ENCODE assay signal across 7 cellular contexts in genomic region chr7:40117199-40117598, GRCh38. TPM values are rescaled to one million over a fixed set of nuclear protein-coding genes. Genes with fewer than 3 reads are reported as not detected.
DNase-seq lines count a peak whose midpoint lies in the region; ATAC-seq and TF ChIP-seq lines count a peak whose summit lies in the region.
"Not testable (repeated sequence)": the region's sequence is repeated elsewhere in the genome, so short reads cannot be mapped to it uniquely, and the experiment has no call there.

No MANE protein-coding gene starts in this region.

- not testable (repeated sequence) for H3F3A ChIP-seq in PC-3 (ENCODE audit: low read length, unreplicated experiment)

- not testable (repeated sequence) for H3K36me3 Mint-ChIP-seq in endothelial cell (ENCODE audit: low read depth, unreplicated experiment)

- peak overlapping the region; percentile 77 for H3K27ac ChIP-seq in HCT116 (ENCODE audit: low read depth, low read length)
- H3K27ac ChIP-seq in HUES64 (ENCODE audit: low read depth, low read length) = 0 out of 2 replicates have a peak overlapping the region, but pooled peaks have one; percentile 21
- 0 out of 2 replicates have a peak overlapping the region, but pooled peaks have one; percentile 8 for H3K27ac ChIP-seq in PC-3 (ENCODE audit: low read length)

- not testable (repeated sequence) for H3K79me2 ChIP-seq in HCT116 (ENCODE audit: insufficient read depth, low read length); PC-3 (ENCODE audit: low read length)

- TF ChIP-seq CTCF in HCT116 (IDR thresholded peaks at IDR 0.05 in 2 of 3, conservative IDR thresholded peaks at IDR 0.05 in 1 of 3; ENCODE audit: borderline replicate concordance in 1 of 3, insufficient read depth in 1 of 3, low read depth in 2 of 3, low read length in 2 of 3); PC-3 (conservative IDR thresholded peaks at IDR 0.05; ENCODE audit: low read depth, low read length); endothelial cell (IDR thresholded peaks at IDR 0.05; ENCODE audit: unreplicated experiment): not testable (repeated sequence)

- TF ChIP-seq RAD21 in HCT116 (IDR thresholded peaks at IDR 0.05; ENCODE audit: low read depth) = not testable (repeated sequence)

- intact Hi-C loops in HCT116 (cut with micrococcal nuclease); PC-3 (cut with micrococcal nuclease): not testable (repeated sequence)

- H3K4me1 Mint-ChIP-seq in endothelial cell (ENCODE audit: unreplicated experiment) = peaks cover 16% of the 10 kb centered on the region

- H3K27ac Mint-ChIP-seq in endothelial cell (ENCODE audit: unreplicated experiment) = peak overlapping the region; percentile 8

- H3K4me1 ChIP-seq in HCT116 (ENCODE audit: control insufficient read depth in 1 of 2, insufficient read depth in 2 of 2, low read length in 2 of 2) = peaks cover 17 to 43% of the 10 kb centered on the region in 2 experiments
- not testable (repeated sequence) for H3K4me1 ChIP-seq in HUES64 (ENCODE audit: insufficient read depth, low read length)
- peaks cover 14% of the 10 kb centered on the region for H3K4me1 ChIP-seq in PC-3 (ENCODE audit: insufficient read depth, low read length)

- RAD21 ChIA-PET in HCT116 (lab: Charles Lee; ENCODE audit: low non-redundant PET in 1 of 2, low total read pairs in 2 of 2, uncharacterized antibody in 2 of 2, unreplicated experiment in 2 of 2) = not testable (repeated sequence)

- WGBS in HUES64 = 90% methylated on average over 7 of the region's 9 CpGs

- H3K27me3 Mint-ChIP-seq in endothelial cell (ENCODE audit: unreplicated experiment) = not testable (repeated sequence)

- not testable (repeated sequence) for TF ChIP-seq POLR2A in HCT116 (IDR thresholded peaks at IDR 0.05; ENCODE audit: borderline replicate concordance, extremely low read depth, insufficient read depth, insufficient read length)

- H3K9me3 Mint-ChIP-seq in endothelial cell (ENCODE audit: unreplicated experiment) = not testable (repeated sequence)

- not testable (repeated sequence) for H3K9me3 ChIP-seq in HCT116 (ENCODE audit: control insufficient read depth in 1 of 2, insufficient read depth in 1 of 2, low read depth in 1 of 2, low read length in 2 of 2); HUES64 (ENCODE audit: insufficient read depth, low read depth, low read length); PC-3 (ENCODE audit: low read length)

- BruUV-seq in HCT116 (replicated peaks; lab: Mats Ljungman, UMichigan); PC-3 (replicated peaks; lab: Mats Ljungman, UMichigan): not testable (repeated sequence)

- not testable (repeated sequence) for H4K20me1 ChIP-seq in HCT116 (ENCODE audit: insufficient read depth); PC-3 (ENCODE audit: low read length)

- peak overlapping the region; percentile 26 for H3K9ac ChIP-seq in HCT116 (ENCODE audit: low read length)
- H3K9ac ChIP-seq in HUES64 (ENCODE audit: low read depth, low read length); PC-3 (ENCODE audit: low read length): not testable (repeated sequence)

- CTCF ChIA-PET in HCT116 (lab: Charles Lee); PC-3 (lab: Charles Lee): not testable (repeated sequence)

- not testable (repeated sequence) for H2AFZ ChIP-seq in HCT116 (ENCODE audit: low read depth, low read length, poor library complexity, severe bottlenecking); PC-3 (ENCODE audit: low read length)

- not testable (repeated sequence) for H3K9me2 ChIP-seq in HCT116 (ENCODE audit: insufficient read depth); PC-3 (replicated peaks; ENCODE audit: low read length)

- ATAC-seq in HCT116 (peak; percentile 81), PC-3 (peak; percentile 87)

- H3K4me2 ChIP-seq in HCT116 (ENCODE audit: low read length) (peak overlapping the region; percentile 69), PC-3 (ENCODE audit: low read length) (peak overlapping the region; percentile 50)

- not testable (repeated sequence) for H3K27me3 ChIP-seq in HCT116 (ENCODE audit: insufficient read depth, low read length); HUES64 (ENCODE audit: insufficient read depth, low read length); PC-3 (ENCODE audit: low read length)

- POLR2A ChIA-PET in HCT116 (lab: Charles Lee); PC-3 (lab: Charles Lee; ENCODE audit: unreplicated experiment): not testable (repeated sequence)

- not testable (repeated sequence) for H3K36me3 ChIP-seq in HCT116 (ENCODE audit: control insufficient read depth in 1 of 2, insufficient read depth in 2 of 2, low read length in 2 of 2); HUES64 (ENCODE audit: insufficient read depth, low read length); PC-3 (ENCODE audit: low read depth, low read length)

- peak; percentile 13 for DNase-seq in HCT116 (ENCODE audit: low read depth, low spot score)
- peak; percentile 75 for DNase-seq in PC-3
- DNase-seq in amniotic epithelial cell (ENCODE audit: low read depth) = peak; percentile 40
- not testable (repeated sequence) for DNase-seq in endothelial cell (ENCODE audit: low spot score)
- peak; percentile 16 for DNase-seq in glomerular visceral epithelial cell (ENCODE audit: extremely low spot score)
- peak; percentile 45 for DNase-seq in renal cortical epithelial cell (ENCODE audit: low read depth)

- H3K4me3 ChIP-seq in HCT116 (replicated peaks in 1 of 2; ENCODE audit: low read depth in 1 of 2, low read length in 2 of 2) = peak overlapping the region; percentile 0 to 37; a peak in 3 of 4 replicates
- not testable (repeated sequence) for H3K4me3 ChIP-seq in HUES64 (ENCODE audit: low read length); PC-3 (ENCODE audit: low read length)

- H3K4me3 Mint-ChIP-seq in endothelial cell (ENCODE audit: unreplicated experiment) = not testable (repeated sequence)

TF ChIP-seq in HCT116, 20 proteins besides CTCF, POLR2A, EP300 and RAD21:
- TF ChIP-seq EGR1 (IDR thresholded peaks at IDR 0.05; ENCODE audit: low read depth) (peak; percentile 53), SP1 (IDR thresholded peaks at IDR 0.05; ENCODE audit: low read depth) (peak; percentile 60), JUND (IDR thresholded peaks at IDR 0.05) (peak; percentile 52), FOSL1 (IDR thresholded peaks at IDR 0.05; ENCODE audit: low read depth) (peak; percentile 59)

RNA-seq across cellular contexts. Expression of gene MPLKIP, which starts 17.2 kb away (rescaled TPM):
- total RNA-seq in HCT116 (2021; ENCODE audit: unreplicated experiment) = 49.4 TPM
- polyA plus RNA-seq in HCT116 (2012) = 21.0 and 31.1 TPM in 2 replicates
- 34.4 TPM for polyA plus RNA-seq in HUES64 (2013, experiment 1 of 2)
- polyA plus RNA-seq in HUES64 (2013, experiment 2 of 2) = 41.9 TPM
- total RNA-seq in PC-3 (2014; rRNA removed) = 32.2 and 48.7 TPM in 2 replicates
- 25.0 TPM for total RNA-seq in endothelial cell (ENCODE audit: unreplicated experiment)
- 13.2 and 21.3 TPM in 2 replicates for total RNA-seq in renal cortical epithelial cell

RNA-seq across cellular contexts. Expression of gene SUGCT, which starts 17.6 kb away (rescaled TPM):
- total RNA-seq in HCT116 (2021; ENCODE audit: unreplicated experiment) = 4.4 TPM
- polyA plus RNA-seq in HCT116 (2012) = 4.3 and 4.8 TPM in 2 replicates
- polyA plus RNA-seq in HUES64 (2013, experiment 1 of 2) = 2.9 TPM
- 4.9 TPM for polyA plus RNA-seq in HUES64 (2013, experiment 2 of 2)
- total RNA-seq in PC-3 (2014; rRNA removed) = 1.7 and 2.9 TPM in 2 replicates
- total RNA-seq in endothelial cell (ENCODE audit: unreplicated experiment) = 1.6 TPM
- 11.8 and 15.3 TPM in 2 replicates for total RNA-seq in renal cortical epithelial cell

Comparison
In these comparisons a context has a peak if more than half of its experiments do, and no peak if none do; other contexts are left out.
1. H3K27ac ChIP-seq: peak in every context shown above with its lines; median percentile 77 in HCT116; 21 in HUES64; 8 in PC-3.